Comparison of ENCODE assay signal across 12 cellular contexts in the genomic region with DNA sequence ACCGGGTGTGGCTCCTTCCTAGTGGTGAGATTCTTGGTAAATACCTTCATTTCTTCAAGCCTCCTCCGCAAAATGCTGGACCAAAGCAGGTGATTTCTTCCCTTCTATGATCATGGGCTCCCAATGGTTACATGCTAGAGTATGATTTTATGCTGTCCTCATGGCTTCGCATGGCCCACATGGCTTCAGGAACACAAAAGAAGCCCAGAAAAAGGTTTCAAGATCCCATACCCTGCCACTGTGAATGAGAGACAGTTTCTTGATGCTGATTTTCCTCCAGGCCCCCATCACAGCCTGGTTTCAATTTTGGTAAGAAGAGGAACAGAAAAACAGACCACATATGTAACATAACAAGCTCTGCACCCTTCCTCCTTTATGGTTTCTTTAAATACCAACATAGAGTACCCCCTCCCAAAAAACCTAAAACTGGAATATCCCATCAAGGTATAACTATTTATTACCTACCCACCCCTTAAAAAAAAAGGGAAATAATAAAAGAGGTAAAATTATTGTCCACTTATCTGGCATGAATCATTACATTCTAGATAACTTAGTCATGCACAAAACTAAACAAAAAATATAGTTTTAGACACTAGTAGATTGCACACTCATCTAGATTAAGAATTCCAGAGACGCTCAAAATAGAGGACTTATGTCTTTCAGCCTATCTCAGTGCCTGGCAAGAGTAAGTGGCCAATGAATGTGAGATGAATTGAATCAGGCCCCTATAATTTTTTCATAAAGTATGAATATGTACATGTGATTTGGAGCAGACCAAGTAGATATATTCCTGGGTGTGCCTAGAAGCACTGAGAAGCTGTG. TPM values are rescaled to one million over a fixed set of nuclear protein-coding genes. Genes with fewer than 3 reads are reported as not detected.
A peak's percentile ranks its signal among the peaks of the same experiment; 100 is the strongest.
DNase-seq lines count a peak whose midpoint lies in the region; ATAC-seq and TF ChIP-seq lines count a peak whose summit lies in the region.
"Had no signal": no experiment of that assay in that cellular context is flagged by ENCODE, and none has a peak within 500 bp of the region (broad histone marks: within the 10 kb centered on the region; RNA-seq: fewer than 3 reads in every experiment).

No MANE protein-coding gene starts in this region.

- H3K27me3 ChIP-seq in tibial artery = peaks cover 0 to 30% of the 10 kb centered on the region in 2 donors

- intact Hi-C loops in activated naive CD4-positive, alpha-beta T cell treated with anti-CD3 and anti-CD28 coated beads for 36 hours (cut with micrococcal nuclease) = loop anchor here (1.0 to 5.0 kb wide), 5 partner anchors 83 to 498 kb away; partner anchors contain the start of gene TARS1
- intact Hi-C loops in tibial artery (cut with DNase I; ENCODE audit: low total_unique reads) = loop anchor here (10.0 kb wide), 1 partner anchor 499 kb away; no protein-coding TSS in a partner anchor

- no peaks in the 10 kb centered on the region for H3K36me3 Mint-ChIP-seq in activated naive CD4-positive, alpha-beta T cell treated with anti-CD3 and anti-CD28 coated beads for 36 hours (ENCODE audit: low read depth)

- TF ChIP-seq CTCF in fibroblast of pulmonary artery (IDR thresholded peaks at IDR 0.05; ENCODE audit: low read length, missing control alignments) = no peak
- TF ChIP-seq CTCF in tibial artery (IDR thresholded peaks at IDR 0.05) = no peak

- H3K4me1 Mint-ChIP-seq in activated naive CD4-positive, alpha-beta T cell treated with anti-CD3 and anti-CD28 coated beads for 36 hours (ENCODE audit: low read depth) = peaks cover 8% of the 10 kb centered on the region

- H3K4me3 ChIP-seq in fibroblast of pulmonary artery (replicated peaks; ENCODE audit: low read depth, low read length) (no peak overlapping the region), tibial artery (no peak overlapping the region)
- H3K4me3 ChIP-seq: lung had no signal

- peaks cover 35% of the 10 kb centered on the region for H3K27me3 Mint-ChIP-seq in activated naive CD4-positive, alpha-beta T cell treated with anti-CD3 and anti-CD28 coated beads for 36 hours (ENCODE audit: low read depth)

- H3K27ac ChIP-seq in tibial artery = no peak overlapping the region

- DNase-seq in fibroblast of pulmonary artery (ENCODE audit: low read depth) = peak; percentile 11
- no peak for DNase-seq in activated naive CD4-positive, alpha-beta T cell treated with anti-CD3 and anti-CD28 coated beads for 36 hours
- DNase-seq in tibial artery = no peak
- no peak for DNase-seq in stimulated activated CD4-positive, alpha-beta T cell treated with anti-CD3 and anti-CD28 coated beads, Interleukin-15, amount 100 ng/mL, for 24 hours
- DNase-seq in ecto neural progenitor cell (ENCODE audit: low spot score) = no peak
- DNase-seq: activated CD8-positive, alpha-beta memory T cell treated with anti-CD3 and anti-CD28 coated beads, Interleukin-2, amount 50 U/mL, for 48 hours had no signal

- H3K4me3 Mint-ChIP-seq in activated naive CD4-positive, alpha-beta T cell treated with anti-CD3 and anti-CD28 coated beads for 36 hours = no peak overlapping the region
- H3K4me3 Mint-ChIP-seq: effector memory CD8-positive, alpha-beta T cell had no signal

- CTCF ChIA-PET in activated naive CD4-positive, alpha-beta T cell treated with anti-CD3 and anti-CD28 coated beads for 36 hours (lab: Charles Lee) = interaction anchor here (0.7 to 3.3 kb wide), 15 partner anchors 11 to 507 kb away, joined by 3 to 21 read pairs (median 4); partner anchors contain the start of gene ADAMTS12

- H3K4me1 ChIP-seq in tibial artery = peaks cover 0 to 21% (median 19%) of the 10 kb centered on the region in 4 donors

- no peak overlapping the region for H3K27ac Mint-ChIP-seq in activated naive CD4-positive, alpha-beta T cell treated with anti-CD3 and anti-CD28 coated beads for 36 hours
- H3K27ac Mint-ChIP-seq: effector memory CD8-positive, alpha-beta T cell had no signal

- H3K9me3 ChIP-seq in tibial artery = no peaks in the 10 kb centered on the region

- H3K9me3 Mint-ChIP-seq in activated naive CD4-positive, alpha-beta T cell treated with anti-CD3 and anti-CD28 coated beads for 36 hours = no peaks in the 10 kb centered on the region
- H3K9me3 Mint-ChIP-seq: effector memory CD8-positive, alpha-beta T cell had no signal

- H3K36me3 ChIP-seq in tibial artery = no peaks in the 10 kb centered on the region

- ATAC-seq in GM18858 (IDR thresholded peaks at IDR 0.05; ENCODE audit: unreplicated experiment) (peak; percentile 82), GM21786 (IDR thresholded peaks at IDR 0.05; ENCODE audit: unreplicated experiment) (peak; percentile 83), HG03439 (IDR thresholded peaks at IDR 0.05; ENCODE audit: unreplicated experiment) (peak; percentile 72)

RNA-seq across cellular contexts. Expression of gene RXFP3, which starts 2.3 kb away (rescaled TPM):
- not detected for total RNA-seq in activated naive CD4-positive, alpha-beta T cell treated with anti-CD3 and anti-CD28 coated beads for 36 hours
- total RNA-seq: urinary bladder had no signal

RNA-seq across cellular contexts. Expression of gene ADAMTS12, which starts 42.1 kb away (rescaled TPM):
- not detected for total RNA-seq in activated naive CD4-positive, alpha-beta T cell treated with anti-CD3 and anti-CD28 coated beads for 36 hours

RNA-seq across cellular contexts. Expression of gene SLC45A2, which starts 50.6 kb away (rescaled TPM):
- total RNA-seq in activated naive CD4-positive, alpha-beta T cell treated with anti-CD3 and anti-CD28 coated beads for 36 hours = not detected
- total RNA-seq: urinary bladder had no signal
